10 cellular contexts compared by ENCODE assay signal in genomic region chr7:28988818-28989595, GRCh38. TPM values are rescaled to one million over a fixed set of nuclear protein-coding genes. Genes with fewer than 3 reads are reported as not detected.
A peak's percentile ranks its signal among the peaks of the same experiment; 100 is the strongest.
DNase-seq lines count a peak whose midpoint lies in the region; ATAC-seq and TF ChIP-seq lines count a peak whose summit lies in the region.
"Had no signal": no experiment of that assay in that cellular context is flagged by ENCODE, and none has a peak within 500 bp of the region (broad histone marks: within the 10 kb centered on the region; RNA-seq: fewer than 3 reads in every experiment).

No MANE protein-coding gene starts in this region.

- no peaks in the 10 kb centered on the region for H4K20me1 ChIP-seq in mammary epithelial cell (ENCODE audit: insufficient read depth, low read length)

- CTCF ChIA-PET in mammary epithelial cell (lab: Charles Lee; ENCODE audit: low non-redundant PET) = no interaction called here

- peak; percentile 79 for ATAC-seq in thoracic aorta (ENCODE audit: insufficient number of reproducible peaks, low FRiP score, low read depth)
- no peak for ATAC-seq in HG02623 (IDR thresholded peaks at IDR 0.05; ENCODE audit: unreplicated experiment)
- no peak for ATAC-seq in HG02973 (IDR thresholded peaks at IDR 0.05; ENCODE audit: unreplicated experiment)

- H3K4me1 ChIP-seq in mammary epithelial cell (ENCODE audit: insufficient read depth, low read length) (peaks cover 41% of the 10 kb centered on the region), thoracic aorta (ENCODE audit: control insufficient read depth in 1 of 2, low read depth in 2 of 2) (peaks cover 4 to 13% of the 10 kb centered on the region in 2 donors)

- 0% methylated on average over 5 of the region's 6 CpGs for WGBS in mammary epithelial cell (ENCODE audit: low coverage, missing lambda C conversion rate)

- intact Hi-C loops in mammary epithelial cell (cut with micrococcal nuclease) = no loop called here

- no TSS peak for BruUV-seq in mammary epithelial cell (replicated peaks; lab: Mats Ljungman, UMichigan)

- H3K4me2 ChIP-seq in mammary epithelial cell (ENCODE audit: insufficient read depth, low read depth, low read length) = peak overlapping the region; percentile 35

- TF ChIP-seq CTCF in mammary epithelial cell (conservative IDR thresholded peaks at IDR 0.05 in 1 of 2, IDR thresholded peaks at IDR 0.05 in 1 of 2; ENCODE audit: extremely low read depth in 1 of 2, insufficient read depth in 1 of 2, low read depth in 1 of 2, low read length in 2 of 2) (no peak), thoracic aorta (IDR thresholded peaks at IDR 0.05) (no peak)

- no peaks in the 10 kb centered on the region for H3K79me2 ChIP-seq in mammary epithelial cell (ENCODE audit: insufficient read depth, low read length)

- H3K4me3 ChIP-seq in mammary epithelial cell (replicated peaks in 1 of 3; ENCODE audit: insufficient read depth in 1 of 3, low read depth in 2 of 3, low read length in 3 of 3) (no peak overlapping the region), thoracic aorta (no peak overlapping the region)

- H3K9me3 ChIP-seq in mammary epithelial cell (replicated peaks; ENCODE audit: insufficient read depth, low read length) (peaks cover 4% of the 10 kb centered on the region), thoracic aorta (no peaks in the 10 kb centered on the region)

- DNase-seq in HS-5 (ENCODE audit: low read depth) (peak; percentile 100), mammary epithelial cell (peak; percentile 87), islet precursor cell (peak; percentile 76), thoracic aorta (ENCODE audit: low spot score) (no peak), NCI-H524 treated with DMSO at 0.1 percent for 48 hours (lab: John Stamatoyannopoulos, UW) (no peak), activated gamma-delta T cell (lab: John Stamatoyannopoulos, UW) (no peak)
- DNase-seq: NCI-H1092 treated with DMSO at 0.1 percent for 48 hours had no signal

- H3K9ac ChIP-seq in mammary epithelial cell (ENCODE audit: insufficient read depth, low read length) = no peak overlapping the region

- H3K27me3 ChIP-seq in mammary epithelial cell (ENCODE audit: insufficient read depth, low read length) (no peaks in the 10 kb centered on the region), thoracic aorta (replicated peaks; ENCODE audit: insufficient read depth) (no peaks in the 10 kb centered on the region)

- H2AFZ ChIP-seq in mammary epithelial cell (ENCODE audit: low read depth, low read length) = peak overlapping the region; percentile 71

- no peaks in the 10 kb centered on the region for H3K36me3 ChIP-seq in mammary epithelial cell (ENCODE audit: insufficient read depth, low read length)
- no peaks in the 10 kb centered on the region for H3K36me3 ChIP-seq in thoracic aorta

- in situ Hi-C loops in mammary epithelial cell (cut with MboI; ENCODE audit: low sequenced_read_pairs in 2 of 2) = no loop called here

- dilution Hi-C loops in mammary epithelial cell (cut with HindIII; ENCODE audit: low sequenced_read_pairs) = no loop called here

- H3K27ac ChIP-seq in mammary epithelial cell (ENCODE audit: insufficient read depth, low read depth, low read length) (peak overlapping the region; percentile 11), thoracic aorta (peak overlapping the region in 1 of 2 donors; percentile 28)

RNA-seq across cellular contexts. Expression of gene TRIL, which starts 30.9 kb away (rescaled TPM):
- total RNA-seq in mammary epithelial cell (1 to 10 TPM in 1 of 2 donors, not detected in 1; 4.5 TPM), thoracic aorta (1 to 10 TPM in 1 of 2 donors, under 1 TPM in 1; 0.49 to 2.6 TPM)
- 0.01 TPM for polyA plus RNA-seq in mammary epithelial cell
- 0.10 TPM for polyA minus RNA-seq in mammary epithelial cell
- total RNA-seq: activated T-helper 2 cell treated with anti-CD3 and anti-CD28 coated beads, Interferon-gamma antibody, Interleukin-2, Interleukin-4, amounts not matched to agents 10 μg/mL and 5 μg/mL and 100 μg/mL, durations not matched to agents 14 hours and 24 hours and 36 hours had no signal

Comparison
In these comparisons a context has a peak if more than half of its experiments do, and no peak if none do; other contexts are left out.
1. DNase-seq: peak in HS-5 (single experiment), mammary epithelial cell (single experiment) and islet precursor cell (single experiment); none in thoracic aorta (single experiment), NCI-H524 treated with DMSO at 0.1 percent for 48 hours (single experiment) and activated gamma-delta T cell (single experiment).